5 cellular contexts compared by ENCODE assay signal in genomic region chr18:69359768-69360167, GRCh38. TPM values are rescaled to one million over a fixed set of nuclear protein-coding genes. Genes with fewer than 3 reads are reported as not detected.
"Had no signal": no experiment of that assay in that cellular context is flagged by ENCODE, and none has a peak within 500 bp of the region (broad histone marks: within the 10 kb centered on the region; RNA-seq: fewer than 3 reads in every experiment).

No MANE protein-coding gene starts in this region.

RNA-seq across cellular contexts. Expression of gene DOK6, which starts 40.9 kb away (rescaled TPM):
- total RNA-seq: OCI-LY7, PC-3, PC-9, RPMI7951, SJSA1 had no signal
